Comparison of ENCODE assay signal across 1 cellular context in the genomic region with DNA sequence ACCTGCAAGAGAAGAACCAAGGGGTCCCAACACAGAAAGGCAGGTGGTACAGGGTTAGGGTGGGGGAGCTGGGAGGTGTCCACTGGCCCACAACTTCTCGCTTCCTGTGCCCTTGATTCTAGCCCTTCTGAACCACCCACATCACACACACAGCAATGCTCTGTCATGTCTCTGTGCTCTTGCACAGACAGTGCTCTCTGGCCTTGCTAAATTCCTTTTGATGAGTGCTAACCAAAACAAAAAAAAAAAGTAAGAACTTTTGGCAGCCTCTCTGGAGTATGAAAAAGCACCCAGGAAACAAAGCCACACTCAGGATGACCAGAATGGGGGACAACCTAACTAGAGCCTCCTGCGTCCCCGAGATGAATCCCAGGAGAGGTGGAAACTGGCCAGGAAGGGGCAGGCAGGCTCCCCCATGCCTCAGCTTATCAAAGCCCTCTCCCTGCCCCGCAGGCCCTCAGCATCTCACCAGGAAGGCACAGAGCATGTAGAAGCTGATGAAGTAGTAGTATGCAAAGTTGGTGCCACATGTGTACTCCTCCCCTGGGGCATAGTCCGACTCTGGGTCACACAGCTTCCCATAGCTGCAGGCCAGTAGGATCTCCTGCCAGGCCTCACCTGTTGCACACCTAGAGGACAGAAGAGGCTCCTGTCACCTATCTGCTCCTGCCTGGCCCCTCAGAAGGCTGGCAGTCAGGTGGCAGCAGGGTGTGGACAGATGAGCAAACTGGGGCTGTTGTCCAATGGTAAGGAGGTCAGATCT.
TF ChIP-seq lines count a peak whose summit lies in the region.

No MANE protein-coding gene starts in this region.

TF ChIP-seq in HepG2, 621 proteins besides CTCF, POLR2A, EP300 and RAD21:
- TF ChIP-seq NFIB (CRISPR knock-in tag; IDR thresholded peaks at IDR 0.05; ENCODE audit: borderline replicate concordance) (no peak), ZNF546 (CRISPR knock-in tag; conservative IDR thresholded peaks at IDR 0.05) (no peak), TEF (CRISPR knock-in tag; IDR thresholded peaks at IDR 0.05) (no peak), NFKBIZ (CRISPR knock-in tag; IDR thresholded peaks at IDR 0.05) (no peak), HOXA9 (CRISPR knock-in tag; IDR thresholded peaks at IDR 0.05; ENCODE audit: borderline replicate concordance) (no peak), CBX2 (IDR thresholded peaks at IDR 0.05; ENCODE audit: low read depth, low read length) (no peak), CBX2 (CRISPR knock-in tag; IDR thresholded peaks at IDR 0.05; ENCODE audit: low read depth) (no peak), MAFF (IDR thresholded peaks at IDR 0.05; ENCODE audit: low read depth, low read length) (no peak), TOPORS (CRISPR knock-in tag; IDR thresholded peaks at IDR 0.05) (no peak), RFXANK (CRISPR knock-in tag; IDR thresholded peaks at IDR 0.05) (no peak), ZNF547 (CRISPR knock-in tag; IDR thresholded peaks at IDR 0.05) (no peak), FOXK1 (CRISPR knock-in tag; IDR thresholded peaks at IDR 0.05; ENCODE audit: borderline replicate concordance, low read depth) (no peak), ZNF672 (CRISPR knock-in tag; IDR thresholded peaks at IDR 0.05) (no peak)
- TF ChIP-seq, protein P1, sequence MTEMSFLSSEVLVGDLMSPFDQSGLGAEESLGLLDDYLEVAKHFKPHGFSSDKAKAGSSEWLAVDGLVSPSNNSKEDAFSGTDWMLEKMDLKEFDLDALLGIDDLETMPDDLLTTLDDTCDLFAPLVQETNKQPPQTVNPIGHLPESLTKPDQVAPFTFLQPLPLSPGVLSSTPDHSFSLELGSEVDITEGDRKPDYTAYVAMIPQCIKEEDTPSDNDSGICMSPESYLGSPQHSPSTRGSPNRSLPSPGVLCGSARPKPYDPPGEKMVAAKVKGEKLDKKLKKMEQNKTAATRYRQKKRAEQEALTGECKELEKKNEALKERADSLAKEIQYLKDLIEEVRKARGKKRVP (CRISPR knock-in tag; IDR thresholded peaks at IDR 0.05): no peak
- TF ChIP-seq, protein P2, sequence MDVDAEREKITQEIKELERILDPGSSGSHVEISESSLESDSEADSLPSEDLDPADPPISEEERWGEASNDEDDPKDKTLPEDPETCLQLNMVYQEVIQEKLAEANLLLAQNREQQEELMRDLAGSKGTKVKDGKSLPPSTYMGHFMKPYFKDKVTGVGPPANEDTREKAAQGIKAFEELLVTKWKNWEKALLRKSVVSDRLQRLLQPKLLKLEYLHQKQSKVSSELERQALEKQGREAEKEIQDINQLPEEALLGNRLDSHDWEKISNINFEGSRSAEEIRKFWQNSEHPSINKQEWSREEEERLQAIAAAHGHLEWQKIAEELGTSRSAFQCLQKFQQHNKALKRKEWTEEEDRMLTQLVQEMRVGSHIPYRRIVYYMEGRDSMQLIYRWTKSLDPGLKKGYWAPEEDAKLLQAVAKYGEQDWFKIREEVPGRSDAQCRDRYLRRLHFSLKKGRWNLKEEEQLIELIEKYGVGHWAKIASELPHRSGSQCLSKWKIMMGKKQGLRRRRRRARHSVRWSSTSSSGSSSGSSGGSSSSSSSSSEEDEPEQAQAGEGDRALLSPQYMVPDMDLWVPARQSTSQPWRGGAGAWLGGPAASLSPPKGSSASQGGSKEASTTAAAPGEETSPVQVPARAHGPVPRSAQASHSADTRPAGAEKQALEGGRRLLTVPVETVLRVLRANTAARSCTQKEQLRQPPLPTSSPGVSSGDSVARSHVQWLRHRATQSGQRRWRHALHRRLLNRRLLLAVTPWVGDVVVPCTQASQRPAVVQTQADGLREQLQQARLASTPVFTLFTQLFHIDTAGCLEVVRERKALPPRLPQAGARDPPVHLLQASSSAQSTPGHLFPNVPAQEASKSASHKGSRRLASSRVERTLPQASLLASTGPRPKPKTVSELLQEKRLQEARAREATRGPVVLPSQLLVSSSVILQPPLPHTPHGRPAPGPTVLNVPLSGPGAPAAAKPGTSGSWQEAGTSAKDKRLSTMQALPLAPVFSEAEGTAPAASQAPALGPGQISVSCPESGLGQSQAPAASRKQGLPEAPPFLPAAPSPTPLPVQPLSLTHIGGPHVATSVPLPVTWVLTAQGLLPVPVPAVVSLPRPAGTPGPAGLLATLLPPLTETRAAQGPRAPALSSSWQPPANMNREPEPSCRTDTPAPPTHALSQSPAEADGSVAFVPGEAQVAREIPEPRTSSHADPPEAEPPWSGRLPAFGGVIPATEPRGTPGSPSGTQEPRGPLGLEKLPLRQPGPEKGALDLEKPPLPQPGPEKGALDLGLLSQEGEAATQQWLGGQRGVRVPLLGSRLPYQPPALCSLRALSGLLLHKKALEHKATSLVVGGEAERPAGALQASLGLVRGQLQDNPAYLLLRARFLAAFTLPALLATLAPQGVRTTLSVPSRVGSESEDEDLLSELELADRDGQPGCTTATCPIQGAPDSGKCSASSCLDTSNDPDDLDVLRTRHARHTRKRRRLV (CRISPR knock-in tag; IDR thresholded peaks at IDR 0.05): no peak
